32 cellular contexts compared by ENCODE assay signal in the genomic region with DNA sequence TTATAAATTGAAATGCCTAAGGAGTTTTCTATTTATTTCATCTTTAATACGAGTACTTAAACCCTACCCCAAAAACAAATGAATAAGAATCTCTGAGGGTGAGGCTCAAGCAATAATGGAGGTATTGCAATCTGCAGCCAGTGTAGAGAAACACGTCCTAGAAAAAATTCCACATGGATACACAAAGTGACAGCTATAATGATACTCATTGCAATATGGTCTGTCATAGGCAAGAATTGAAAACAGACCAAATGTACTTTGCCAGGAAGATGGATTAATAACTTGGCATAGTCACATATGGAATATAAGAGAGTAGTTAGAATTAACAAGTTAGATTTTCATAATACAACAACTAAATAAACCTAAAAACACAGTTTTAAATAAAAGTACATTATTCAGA.
DNase-seq lines count a peak whose midpoint lies in the region; ATAC-seq, FAIRE-seq and TF ChIP-seq lines count a peak whose summit lies in the region.
"Had no signal": no experiment of that assay in that cellular context is flagged by ENCODE, and none has a peak within 500 bp of the region (broad histone marks: within the 10 kb centered on the region; RNA-seq: fewer than 3 reads in every experiment).

No MANE protein-coding gene starts in this region.

- H4K20me1 ChIP-seq in neural cell (ENCODE audit: insufficient read depth) = no peaks in the 10 kb centered on the region
- H4K20me1 ChIP-seq: BLaER1; BLaER1 treated with 17β-estradiol and CSF1 and Interleukin-3, amounts not matched to agents 10 nM and 100 nM had no signal

- no peak overlapping the region for H3K27ac ChIP-seq in neural cell (ENCODE audit: low read length)
- H3K27ac ChIP-seq in pancreas = no peak overlapping the region
- no peak overlapping the region for H3K27ac ChIP-seq in heart left ventricle
- H3K27ac ChIP-seq in gastrocnemius medialis = no peak overlapping the region
- H3K27ac ChIP-seq: 22Rv1; A549; BLaER1; BLaER1 treated with 17β-estradiol and CSF1 and Interleukin-3, amounts not matched to agents 10 nM and 100 nM; C4-2B had no signal

- 60 to 72% methylated on average over 2 of the region's 2 CpGs for WGBS in pancreas, 2 donors
- 68 to 75% (median 74%) methylated on average over 2 of the region's 2 CpGs for WGBS in heart left ventricle, 4 donors

- no peak for TF ChIP-seq CTCF in neural cell (IDR thresholded peaks at IDR 0.05; ENCODE audit: poor library complexity, severe bottlenecking)
- TF ChIP-seq CTCF in pancreas (IDR thresholded peaks at IDR 0.05) = no peak
- TF ChIP-seq CTCF in heart left ventricle (IDR thresholded peaks at IDR 0.05) = no peak
- no peak for TF ChIP-seq CTCF in gastrocnemius medialis (IDR thresholded peaks at IDR 0.05 in 4 of 5, conservative IDR thresholded peaks at IDR 0.05 in 1 of 5)

- no peak overlapping the region for H3K4me2 ChIP-seq in neural cell (ENCODE audit: low read length)
- H3K4me2 ChIP-seq: A549; BLaER1; BLaER1 treated with 17β-estradiol and CSF1 and Interleukin-3, amounts not matched to agents 10 nM and 100 nM had no signal

- H3F3A ChIP-seq in neural cell (ENCODE audit: insufficient read depth, low read length, poor library complexity, severe bottlenecking) = no peaks in the 10 kb centered on the region

- H2AFZ ChIP-seq in neural cell (ENCODE audit: low read depth, low read length) = no peak overlapping the region

- ATAC-seq in pancreas (no peak), heart left ventricle (no peak), gastrocnemius medialis (no peak)
- ATAC-seq: A549; CD8-positive, alpha-beta T cell had no signal

- no peaks in the 10 kb centered on the region for H3K9me2 ChIP-seq in neural cell (ENCODE audit: insufficient read depth, low read length)

- TF ChIP-seq POLR2A in heart left ventricle (IDR thresholded peaks at IDR 0.05) = no peak
- TF ChIP-seq POLR2A in gastrocnemius medialis (IDR thresholded peaks at IDR 0.05) = no peak

- H3K36me3 ChIP-seq in neural cell (ENCODE audit: insufficient read depth, low read length) = no peaks in the 10 kb centered on the region
- H3K36me3 ChIP-seq in pancreas = no peaks in the 10 kb centered on the region
- H3K36me3 ChIP-seq in heart left ventricle = no peaks in the 10 kb centered on the region
- H3K36me3 ChIP-seq in gastrocnemius medialis = no peaks in the 10 kb centered on the region
- H3K36me3 ChIP-seq: BE2C; BLaER1; BLaER1 treated with 17β-estradiol and CSF1 and Interleukin-3, amounts not matched to agents 10 nM and 100 nM had no signal

- TF ChIP-seq EP300 in neural cell (conservative IDR thresholded peaks at IDR 0.05; ENCODE audit: poor library complexity, severe bottlenecking) = peak; percentile 70

- no peak overlapping the region for H3K9ac ChIP-seq in neural cell (ENCODE audit: low read length)
- H3K9ac ChIP-seq: BLaER1; BLaER1 treated with 17β-estradiol and CSF1 and Interleukin-3, amounts not matched to agents 10 nM and 100 nM had no signal

- DNase-seq in pancreas (no peak), heart left ventricle (no peak), NCI-H69 (lab: John Stamatoyannopoulos, UW) (no peak), gastrocnemius medialis (no peak)
- DNase-seq: 8988T; ACHN; AML-193; BE2C; C1 segment of cervical spinal cord; Caco-2; Calu3; CD4-positive, alpha-beta memory T cell; CD4-positive, alpha-beta T cell; CD4-positive, CD25-positive, alpha-beta regulatory T cell; CD8-positive, alpha-beta memory T cell; CD8-positive, alpha-beta T cell; COR-L47; DMS 273 treated with DMSO at 0.1 percent for 48 hours; DMS153; DMS53; DMS79; DMS79 treated with DMSO at 0.1 percent for 48 hours; DND-41; EL had no signal

- TF ChIP-seq RAD21 in neural cell (conservative IDR thresholded peaks at IDR 0.05) = no peak

- H3K4me3 ChIP-seq in neural cell (ENCODE audit: low read length) (no peak overlapping the region), pancreas (no peak overlapping the region), heart left ventricle (no peak overlapping the region), gastrocnemius medialis (no peak overlapping the region)
- H3K4me3 ChIP-seq: A549; BLaER1; BLaER1 treated with 17β-estradiol and CSF1 and Interleukin-3, amounts not matched to agents 10 nM and 100 nM had no signal

- in situ Hi-C loops in gastrocnemius medialis (cut with MboI; ENCODE audit: low sequenced_read_pairs in 4 of 4) = no loop called here

- H3K27me3 ChIP-seq in neural cell (ENCODE audit: insufficient read depth, low read depth, low read length) (no peaks in the 10 kb centered on the region), pancreas (no peaks in the 10 kb centered on the region), heart left ventricle (no peaks in the 10 kb centered on the region), gastrocnemius medialis (no peaks in the 10 kb centered on the region)
- H3K27me3 ChIP-seq: BE2C; BLaER1; BLaER1 treated with 17β-estradiol and CSF1 and Interleukin-3, amounts not matched to agents 10 nM and 100 nM had no signal

- intact Hi-C loops in pancreas (cut with DNase I) (no loop called here), heart left ventricle (cut with DNase I) (no loop called here), gastrocnemius medialis (cut with DNase I; ENCODE audit: low total_unique reads) (no loop called here)

- H3K79me2 ChIP-seq in neural cell (replicated peaks; ENCODE audit: insufficient read depth, low read length) = no peaks in the 10 kb centered on the region

- no peaks in the 10 kb centered on the region for H3K9me3 ChIP-seq in neural cell (ENCODE audit: low read length)
- H3K9me3 ChIP-seq in pancreas = no peaks in the 10 kb centered on the region
- no peaks in the 10 kb centered on the region for H3K9me3 ChIP-seq in heart left ventricle
- no peaks in the 10 kb centered on the region for H3K9me3 ChIP-seq in gastrocnemius medialis
- H3K9me3 ChIP-seq: A549; BE2C; BLaER1; BLaER1 treated with 17β-estradiol and CSF1 and Interleukin-3, amounts not matched to agents 10 nM and 100 nM; Caco-2 had no signal

- FAIRE-seq in A204.1 (lab: Jason Lieb, UNC) = peak; percentile 34
- FAIRE-seq in pancreas (lab: Jason Lieb, UNC) = peak; percentile 57
- FAIRE-seq: A549, D721Med had no signal

- H3K4me1 ChIP-seq in pancreas = no peaks in the 10 kb centered on the region
- H3K4me1 ChIP-seq in heart left ventricle = no peaks in the 10 kb centered on the region
- no peaks in the 10 kb centered on the region for H3K4me1 ChIP-seq in gastrocnemius medialis
- H3K4me1 ChIP-seq: A549; BE2C; BLaER1; BLaER1 treated with 17β-estradiol and CSF1 and Interleukin-3, amounts not matched to agents 10 nM and 100 nM; Caco-2 had no signal

TF ChIP-seq in neural cell, 6 proteins besides CTCF, POLR2A, EP300 and RAD21:
- TF ChIP-seq POLR2AphosphoS5 (IDR thresholded peaks at IDR 0.05) = peak; percentile 72
- TF ChIP-seq MXI1 (conservative IDR thresholded peaks at IDR 0.05; ENCODE audit: poor library complexity, severe bottlenecking) = no peak
